Comparison of ENCODE assay signal across 22 cellular contexts in the genomic region with DNA sequence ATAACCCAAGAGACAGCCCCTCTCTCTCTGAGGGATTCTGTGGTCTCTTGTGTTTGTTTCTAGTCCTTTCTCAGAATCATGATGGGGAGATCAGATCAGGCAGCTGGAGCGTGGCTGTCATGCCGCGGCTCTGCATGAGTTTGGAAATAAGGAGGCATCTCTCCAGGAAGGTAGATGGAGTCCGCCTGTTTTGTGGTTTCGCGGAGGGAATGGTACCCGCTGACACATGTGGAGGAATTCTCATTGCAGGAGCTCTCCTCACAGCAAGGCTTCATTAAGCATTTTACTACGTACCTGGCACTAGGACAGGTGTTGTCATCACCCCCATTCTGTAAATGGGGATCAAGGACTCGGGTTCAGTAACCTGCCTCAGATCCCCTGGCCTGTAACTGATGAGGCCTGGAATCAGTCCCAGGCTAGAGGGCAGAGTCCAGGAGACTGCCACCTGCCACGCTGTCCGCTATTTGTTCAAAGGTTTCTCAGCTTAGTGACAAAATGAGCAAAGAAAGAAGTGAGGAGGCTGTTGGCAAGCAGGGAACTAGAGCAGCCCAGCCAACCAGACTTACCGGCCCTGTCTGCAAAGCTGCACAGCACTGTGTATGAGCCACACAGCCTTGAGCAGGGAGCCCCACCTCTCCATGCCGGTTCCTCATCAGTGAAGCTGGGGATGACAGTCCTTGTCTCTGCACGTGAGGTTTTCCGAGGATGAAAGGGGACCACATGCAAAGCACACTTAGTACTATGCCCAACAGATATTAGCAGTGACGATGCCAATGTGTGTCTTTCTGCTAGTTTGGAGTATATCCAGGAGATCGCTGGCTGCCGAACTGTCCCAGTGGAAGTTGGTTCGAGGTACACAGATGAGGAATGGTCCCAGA. TPM values are rescaled to one million over a fixed set of nuclear protein-coding genes. Genes with fewer than 3 reads are reported as not detected.
DNase-seq lines count a peak whose midpoint lies in the region; FAIRE-seq and TF ChIP-seq lines count a peak whose summit lies in the region.
"Had no signal": no experiment of that assay in that cellular context is flagged by ENCODE, and none has a peak within 500 bp of the region (broad histone marks: within the 10 kb centered on the region; RNA-seq: fewer than 3 reads in every experiment).

No MANE protein-coding gene starts in this region.

- H3K9ac ChIP-seq in BLaER1: peak overlapping the region; percentile 45; the same call in 1 of the 2 replicates
- no peak overlapping the region for H3K9ac ChIP-seq in colonic mucosa (ENCODE audit: low read depth in 2 of 2, low read length in 2 of 2)

- peaks cover 41% of the 10 kb centered on the region for H3K36me3 ChIP-seq in BLaER1
- H3K36me3 ChIP-seq in colonic mucosa: no peaks in the 10 kb centered on the region

- H3K9me3 ChIP-seq in BLaER1 (no peaks in the 10 kb centered on the region), colonic mucosa (no peaks in the 10 kb centered on the region)
- H3K9me3 ChIP-seq: lower lobe of right lung had no signal

- H3K27me3 ChIP-seq in BLaER1: no peaks in the 10 kb centered on the region
- no peaks in the 10 kb centered on the region for H3K27me3 ChIP-seq in colonic mucosa

- peak; percentile 51 for DNase-seq in HuH-7 (ENCODE audit: low spot score)
- peak; percentile 73 for DNase-seq in colonic mucosa
- DNase-seq in mucosa of gallbladder (ENCODE audit: low spot score): peak; percentile 84
- DNase-seq in activated CD4-positive, CD25-positive, alpha-beta regulatory T cell (lab: John Stamatoyannopoulos, UW): no peak
- no peak for DNase-seq in GM12891 (ENCODE audit: insufficient read length, low spot score)
- no peak for DNase-seq in GM13976 (ENCODE audit: low spot score)
- DNase-seq in Ammon's horn (ENCODE audit: low spot score): no peak
- DNase-seq: activated CD4-positive, alpha-beta T cell treated with anti-CD3 and anti-CD28 coated beads for 4 hours; HCEC 1CT; KBM-7; lower lobe of right lung; midbrain; natural killer cell; NCI-H1092; NCI-H187; NCI-H2171 treated with DMSO at 0.1 percent for 48 hours; NCI-H524 treated with DMSO at 0.1 percent for 48 hours; occipital lobe; SHP77; T-helper 2 cell had no signal

- H3K4me3 ChIP-seq in BLaER1: no peak overlapping the region
- H3K4me3 ChIP-seq in colonic mucosa: no peak overlapping the region
- H3K4me3 ChIP-seq: lower lobe of right lung had no signal

- in situ Hi-C loops in GM13976 (cut with MboI; ENCODE audit: low sequenced_read_pairs, unreplicated experiment): no loop called here

- peak overlapping the region; percentile 53 for H3K27ac ChIP-seq in BLaER1
- no peak overlapping the region for H3K27ac ChIP-seq in colonic mucosa
- H3K27ac ChIP-seq: lower lobe of right lung had no signal

- no peak for TF ChIP-seq POLR2A in GM12891 (IDR thresholded peaks at IDR 0.05; ENCODE audit: low read depth, low read length)

- H4K20me1 ChIP-seq in BLaER1: no peaks in the 10 kb centered on the region

- TF ChIP-seq CTCF in colonic mucosa (IDR thresholded peaks at IDR 0.05) (no peak), GM13976 (IDR thresholded peaks at IDR 0.05; ENCODE audit: borderline replicate concordance, control extremely low read depth, extremely low read depth, insufficient read depth, missing control alignments) (no peak)

- intact Hi-C loops in colonic mucosa (cut with DNase I): no loop called here

- H3K4me1 ChIP-seq in BLaER1 (peaks cover 41% of the 10 kb centered on the region), colonic mucosa (no peaks in the 10 kb centered on the region)
- H3K4me1 ChIP-seq: lower lobe of right lung had no signal

- FAIRE-seq in GM12891 (lab: Jason Lieb, UNC): no peak
- FAIRE-seq: keratinocyte had no signal

- peak overlapping the region; percentile 78 for H3K4me2 ChIP-seq in BLaER1

TF ChIP-seq in GM12891, 5 proteins besides CTCF, POLR2A, EP300 and RAD21:
- no peak for TF ChIP-seq POLR2AphosphoS5 (IDR thresholded peaks at IDR 0.05; ENCODE audit: low read depth, low read length)
- TF ChIP-seq TAF1 (IDR thresholded peaks at IDR 0.05; ENCODE audit: low read depth, low read length): no peak
- TF ChIP-seq PAX5 (IDR thresholded peaks at IDR 0.05; ENCODE audit: insufficient read depth, low read length, severe bottlenecking): no peak
- no peak for TF ChIP-seq SPI1 (IDR thresholded peaks at IDR 0.05; ENCODE audit: low read depth, low read length)
- no peak for TF ChIP-seq POU2F2 (IDR thresholded peaks at IDR 0.05; ENCODE audit: low read depth, low read length)

RNA-seq across cellular contexts. Expression of gene KDM8, which starts 11.0 kb away (rescaled TPM):
- total RNA-seq in colonic mucosa (1 to 10 TPM; 5.2 to 7.1 TPM), mucosa of gallbladder (14.8 TPM)
- polyA plus RNA-seq in GM12891 (2012; ENCODE audit: low read depth, missing spikeins): 1.9 TPM

RNA-seq across cellular contexts. Expression of gene NSMCE1, which starts 54.2 kb away (rescaled TPM):
- total RNA-seq in colonic mucosa (10 to 100 TPM; 37.6 to 58.2 TPM), mucosa of gallbladder (72.0 TPM)
- polyA plus RNA-seq in GM12891 (2012; ENCODE audit: low read depth, missing spikeins): 81.9 TPM

Comparison
In these comparisons a context has a peak if more than half of its experiments do, and no peak if none do; other contexts are left out.
1. DNase-seq: peak in HuH-7 (single experiment), colonic mucosa (single experiment) and mucosa of gallbladder (single experiment); none in activated CD4-positive, CD25-positive, alpha-beta regulatory T cell (0 of 4), GM12891 (single experiment), GM13976 (single experiment) and Ammon's horn (single experiment).